ENCODE assay signal across 18 cellular contexts in the genomic region with DNA sequence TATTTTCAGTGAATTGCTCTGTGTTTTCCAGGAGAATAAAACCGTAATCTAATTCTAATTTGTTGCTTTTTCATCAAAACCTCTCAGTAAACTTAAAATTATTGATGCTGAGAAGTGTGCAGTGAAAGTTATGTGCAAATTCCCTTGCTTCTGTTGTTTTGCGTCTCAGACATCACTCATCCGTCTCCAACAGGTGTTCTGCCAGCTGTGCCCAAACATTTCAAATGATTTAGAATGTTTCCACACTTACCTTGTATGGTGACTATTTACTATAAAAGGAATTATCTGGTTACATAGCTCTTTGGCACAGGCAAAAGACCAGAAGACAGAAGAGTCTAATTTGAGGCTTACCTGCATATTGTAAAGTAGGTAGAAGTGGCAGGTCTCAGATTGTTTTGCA.
DNase-seq lines count a peak whose midpoint lies in the region; ATAC-seq and TF ChIP-seq lines count a peak whose summit lies in the region.
"Had no signal": no experiment of that assay in that cellular context is flagged by ENCODE, and none has a peak within 500 bp of the region (broad histone marks: within the 10 kb centered on the region; RNA-seq: fewer than 3 reads in every experiment).

No MANE protein-coding gene starts in this region.

- POLR2A ChIA-PET in HEK293 (lab: Yijun Ruan, JAX) = no interaction called here

- CTCF ChIA-PET in HEK293 (lab: Yijun Ruan, JAX) = interaction anchor here (0.6 kb wide), 1 partner anchor 289 kb away, joined by 3 read pairs; no protein-coding TSS in a partner anchor

- no peak overlapping the region for H3K27ac Mint-ChIP-seq in activated T-helper 17 cell treated with anti-CD3 and anti-CD28 coated beads, Interleukin-2, amount 50 U/mL, for 72 hours
- H3K27ac Mint-ChIP-seq: CD4-positive, alpha-beta T cell; IgD-negative memory B cell had no signal

- H3K36me3 Mint-ChIP-seq in activated T-helper 17 cell treated with anti-CD3 and anti-CD28 coated beads, Interleukin-2, amount 50 U/mL, for 72 hours (ENCODE audit: low read depth) = no peaks in the 10 kb centered on the region
- H3K36me3 Mint-ChIP-seq: IgD-negative memory B cell had no signal

- H3K27me3 ChIP-seq in BE2C = no peaks in the 10 kb centered on the region

- no peak for TF ChIP-seq CTCF in HEK293 (tag by site-specific recombination; IDR thresholded peaks at IDR 0.05)
- TF ChIP-seq CTCF in BE2C (IDR thresholded peaks at IDR 0.05; ENCODE audit: low read depth, low read length) = no peak

- no peaks in the 10 kb centered on the region for H3K9me3 ChIP-seq in HEK293 (ENCODE audit: control insufficient read depth, insufficient read depth, low read depth, low read length)
- no peaks in the 10 kb centered on the region for H3K9me3 ChIP-seq in BE2C
- H3K9me3 ChIP-seq: Caco-2 had no signal

- DNase-seq in NCI-H2171 treated with DMSO at 0.1 percent for 48 hours (lab: John Stamatoyannopoulos, UW) (peak; percentile 78), myocyte (ENCODE audit: low read depth) (peak; percentile 26), BE2C (no peak), NCI-H82 treated with DMSO at 0.1 percent for 48 hours (lab: John Stamatoyannopoulos, UW; ENCODE audit: unreplicated experiment) (no peak)
- DNase-seq: ACHN; Caco-2; CD4-positive, alpha-beta T cell; DMS79 treated with DMSO at 0.1 percent for 48 hours; GF-D8; GOT3; H7 had no signal

- H3K4me1 ChIP-seq in HEK293 (ENCODE audit: control insufficient read depth, insufficient read depth, low read length) (peaks cover 12% of the 10 kb centered on the region), BE2C (peaks cover 3% of the 10 kb centered on the region; the same call in 1 of the 2 replicates)
- H3K4me1 ChIP-seq: Caco-2 had no signal

- no peak for ATAC-seq in activated T-helper 17 cell treated with anti-CD3 and anti-CD28 coated beads, Interleukin-2, amount 50 U/mL, for 72 hours (replicated peaks)
- ATAC-seq: GM12878, HCT116, HepG2 had no signal

- no peaks in the 10 kb centered on the region for H3K36me3 ChIP-seq in HEK293 (ENCODE audit: control insufficient read depth in 2 of 2, insufficient read depth in 1 of 2, low read length in 2 of 2)
- H3K36me3 ChIP-seq in BE2C = no peaks in the 10 kb centered on the region

- no peak overlapping the region for H3K27ac ChIP-seq in HEK293 (ENCODE audit: extremely low read depth, low read depth, low read length)
- H3K27ac ChIP-seq: C4-2B had no signal

- H3K27me3 Mint-ChIP-seq in activated T-helper 17 cell treated with anti-CD3 and anti-CD28 coated beads, Interleukin-2, amount 50 U/mL, for 72 hours = peaks cover 20% of the 10 kb centered on the region
- H3K27me3 Mint-ChIP-seq: CD4-positive, alpha-beta T cell; IgD-negative memory B cell had no signal

- no peak overlapping the region for H3K4me3 ChIP-seq in HEK293 (ENCODE audit: low read depth, low read length)
- H3K4me3 ChIP-seq in BE2C (ENCODE audit: low read depth, low read length) = no peak overlapping the region
- H3K4me3 ChIP-seq: GM12878 had no signal

- no peaks in the 10 kb centered on the region for H3K4me1 Mint-ChIP-seq in activated T-helper 17 cell treated with anti-CD3 and anti-CD28 coated beads, Interleukin-2, amount 50 U/mL, for 72 hours
- H3K4me1 Mint-ChIP-seq: IgD-negative memory B cell had no signal

- no peaks in the 10 kb centered on the region for H3K9me3 Mint-ChIP-seq in activated T-helper 17 cell treated with anti-CD3 and anti-CD28 coated beads, Interleukin-2, amount 50 U/mL, for 72 hours
- H3K9me3 Mint-ChIP-seq: CD4-positive, alpha-beta T cell; IgD-negative memory B cell had no signal

- H3K4me3 Mint-ChIP-seq in activated T-helper 17 cell treated with anti-CD3 and anti-CD28 coated beads, Interleukin-2, amount 50 U/mL, for 72 hours = no peak overlapping the region
- H3K4me3 Mint-ChIP-seq: CD4-positive, alpha-beta T cell; IgD-negative memory B cell had no signal

TF ChIP-seq in HEK293, 187 proteins besides CTCF, POLR2A, EP300 and RAD21:
- no peak for TF ChIP-seq ZNF677 (tag by site-specific recombination; IDR thresholded peaks at IDR 0.05)
- no peak for TF ChIP-seq ZNF623 (tag by site-specific recombination; IDR thresholded peaks at IDR 0.05)
- 0 out of 2 replicates have a peak, but pooled peaks have one; percentile 20 for TF ChIP-seq SCRT2 (tag by site-specific recombination; IDR thresholded peaks at IDR 0.05)

Comparison
In these comparisons a context has a peak if more than half of its experiments do, and no peak if none do; other contexts are left out.
1. DNase-seq: peak in NCI-H2171 treated with DMSO at 0.1 percent for 48 hours (single experiment) and myocyte (single experiment); none in BE2C (single experiment) and NCI-H82 treated with DMSO at 0.1 percent for 48 hours (single experiment).